In the genomic region with DNA sequence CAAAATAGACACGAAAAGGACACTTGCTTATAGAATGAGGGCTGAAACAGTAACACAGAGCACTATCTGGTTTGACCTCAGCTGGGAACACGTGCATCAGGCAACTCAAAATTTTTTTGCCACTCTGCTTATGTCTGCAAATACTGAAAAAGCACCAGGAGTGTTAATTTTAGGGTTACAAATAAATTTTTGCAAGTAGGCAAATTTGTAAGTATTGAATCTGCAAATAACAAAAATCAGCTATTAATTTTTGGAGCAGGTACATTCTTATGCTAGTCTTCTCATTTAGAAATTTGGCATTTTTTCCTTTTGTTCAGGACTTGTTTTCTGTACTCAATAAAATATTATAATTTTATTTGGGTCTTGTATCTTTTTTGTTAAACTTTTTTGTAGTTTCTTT, we compare ENCODE assay signal across 2 cellular contexts.
TF ChIP-seq lines count a peak whose summit lies in the region.

No MANE protein-coding gene starts in this region.

TF ChIP-seq in HepG2, 621 proteins besides CTCF, POLR2A, EP300 and RAD21:
- TF ChIP-seq RBAK (CRISPR knock-in tag; IDR thresholded peaks at IDR 0.05) = no peak
- TF ChIP-seq CENPT (CRISPR knock-in tag; IDR thresholded peaks at IDR 0.05; ENCODE audit: low read depth) = no peak
- no peak for TF ChIP-seq PAWR (CRISPR knock-in tag; IDR thresholded peaks at IDR 0.05; ENCODE audit: borderline replicate concordance)
- peak; percentile 82 for TF ChIP-seq MAFF (IDR thresholded peaks at IDR 0.05; ENCODE audit: low read depth, low read length)
- peak; percentile 70 to 81 for TF ChIP-seq MAFK (conservative IDR thresholded peaks at IDR 0.05 in 1 of 2, IDR thresholded peaks at IDR 0.05 in 1 of 2; ENCODE audit: low read length in 2 of 2)
TF ChIP-seq in HepG2: peak in this region for 2.

TF ChIP-seq in A549, 52 proteins besides CTCF, POLR2A, EP300 and RAD21:
- TF ChIP-seq MAFK (IDR thresholded peaks at IDR 0.05; ENCODE audit: partially characterized antibody) (peak; percentile 57), PHF8 (IDR thresholded peaks at IDR 0.05; ENCODE audit: borderline replicate concordance, low read depth) (no peak)
TF ChIP-seq in A549: peak in this region for 1.
